In the genomic region with DNA sequence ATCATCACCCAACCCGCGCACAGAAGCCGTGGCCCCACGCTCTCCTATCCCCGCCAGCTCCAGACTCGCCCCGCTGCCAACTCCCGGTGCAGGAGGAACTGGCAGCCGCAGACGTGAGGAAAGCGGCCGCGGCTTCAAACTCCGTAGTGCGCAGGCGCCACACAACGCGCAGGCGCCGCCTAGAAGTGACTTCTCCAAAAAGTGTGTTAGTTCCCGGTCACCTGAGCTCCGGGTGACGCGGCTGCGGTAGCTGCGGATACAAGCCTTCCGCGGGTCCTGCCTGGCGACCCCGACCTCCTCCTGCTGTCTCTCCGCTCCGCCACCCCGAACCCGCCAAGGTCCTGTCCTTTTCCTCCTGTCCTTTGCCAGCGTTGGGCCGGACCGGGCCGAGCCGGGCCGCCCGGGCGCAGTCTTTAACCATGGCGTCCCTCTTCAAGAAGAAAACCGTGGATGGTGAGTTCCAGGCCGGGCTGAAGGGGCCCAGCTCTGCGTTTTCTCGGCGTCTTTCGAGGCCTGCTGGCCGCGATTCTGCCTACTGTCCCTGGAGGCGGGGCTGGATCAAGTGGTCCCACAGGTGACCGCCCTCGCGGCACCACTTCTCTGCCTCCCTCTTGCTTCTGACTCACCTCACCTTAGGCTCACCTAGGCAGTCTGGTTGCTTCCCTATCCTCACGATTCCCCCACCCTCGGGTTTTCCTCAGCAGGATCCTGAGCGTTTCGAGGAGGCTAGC, we compare ENCODE assay signal across 1 cellular context.
TF ChIP-seq lines count a peak whose summit lies in the region.

A gene with protein sequence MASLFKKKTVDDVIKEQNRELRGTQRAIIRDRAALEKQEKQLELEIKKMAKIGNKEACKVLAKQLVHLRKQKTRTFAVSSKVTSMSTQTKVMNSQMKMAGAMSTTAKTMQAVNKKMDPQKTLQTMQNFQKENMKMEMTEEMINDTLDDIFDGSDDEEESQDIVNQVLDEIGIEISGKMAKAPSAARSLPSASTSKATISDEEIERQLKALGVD (plus strand): TSS at position 206 of the 731 bp plus-strand sequence. CDS start 214 bp downstream, at position 420.

TF ChIP-seq in HepG2, 621 proteins besides CTCF, POLR2A, EP300 and RAD21 (continued from another document and continues in another):
- TF ChIP-seq, protein P1, sequence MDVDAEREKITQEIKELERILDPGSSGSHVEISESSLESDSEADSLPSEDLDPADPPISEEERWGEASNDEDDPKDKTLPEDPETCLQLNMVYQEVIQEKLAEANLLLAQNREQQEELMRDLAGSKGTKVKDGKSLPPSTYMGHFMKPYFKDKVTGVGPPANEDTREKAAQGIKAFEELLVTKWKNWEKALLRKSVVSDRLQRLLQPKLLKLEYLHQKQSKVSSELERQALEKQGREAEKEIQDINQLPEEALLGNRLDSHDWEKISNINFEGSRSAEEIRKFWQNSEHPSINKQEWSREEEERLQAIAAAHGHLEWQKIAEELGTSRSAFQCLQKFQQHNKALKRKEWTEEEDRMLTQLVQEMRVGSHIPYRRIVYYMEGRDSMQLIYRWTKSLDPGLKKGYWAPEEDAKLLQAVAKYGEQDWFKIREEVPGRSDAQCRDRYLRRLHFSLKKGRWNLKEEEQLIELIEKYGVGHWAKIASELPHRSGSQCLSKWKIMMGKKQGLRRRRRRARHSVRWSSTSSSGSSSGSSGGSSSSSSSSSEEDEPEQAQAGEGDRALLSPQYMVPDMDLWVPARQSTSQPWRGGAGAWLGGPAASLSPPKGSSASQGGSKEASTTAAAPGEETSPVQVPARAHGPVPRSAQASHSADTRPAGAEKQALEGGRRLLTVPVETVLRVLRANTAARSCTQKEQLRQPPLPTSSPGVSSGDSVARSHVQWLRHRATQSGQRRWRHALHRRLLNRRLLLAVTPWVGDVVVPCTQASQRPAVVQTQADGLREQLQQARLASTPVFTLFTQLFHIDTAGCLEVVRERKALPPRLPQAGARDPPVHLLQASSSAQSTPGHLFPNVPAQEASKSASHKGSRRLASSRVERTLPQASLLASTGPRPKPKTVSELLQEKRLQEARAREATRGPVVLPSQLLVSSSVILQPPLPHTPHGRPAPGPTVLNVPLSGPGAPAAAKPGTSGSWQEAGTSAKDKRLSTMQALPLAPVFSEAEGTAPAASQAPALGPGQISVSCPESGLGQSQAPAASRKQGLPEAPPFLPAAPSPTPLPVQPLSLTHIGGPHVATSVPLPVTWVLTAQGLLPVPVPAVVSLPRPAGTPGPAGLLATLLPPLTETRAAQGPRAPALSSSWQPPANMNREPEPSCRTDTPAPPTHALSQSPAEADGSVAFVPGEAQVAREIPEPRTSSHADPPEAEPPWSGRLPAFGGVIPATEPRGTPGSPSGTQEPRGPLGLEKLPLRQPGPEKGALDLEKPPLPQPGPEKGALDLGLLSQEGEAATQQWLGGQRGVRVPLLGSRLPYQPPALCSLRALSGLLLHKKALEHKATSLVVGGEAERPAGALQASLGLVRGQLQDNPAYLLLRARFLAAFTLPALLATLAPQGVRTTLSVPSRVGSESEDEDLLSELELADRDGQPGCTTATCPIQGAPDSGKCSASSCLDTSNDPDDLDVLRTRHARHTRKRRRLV (CRISPR knock-in tag; IDR thresholded peaks at IDR 0.05): no peak; the same call in 1 of the 2 replicates
- TF ChIP-seq, protein P2, sequence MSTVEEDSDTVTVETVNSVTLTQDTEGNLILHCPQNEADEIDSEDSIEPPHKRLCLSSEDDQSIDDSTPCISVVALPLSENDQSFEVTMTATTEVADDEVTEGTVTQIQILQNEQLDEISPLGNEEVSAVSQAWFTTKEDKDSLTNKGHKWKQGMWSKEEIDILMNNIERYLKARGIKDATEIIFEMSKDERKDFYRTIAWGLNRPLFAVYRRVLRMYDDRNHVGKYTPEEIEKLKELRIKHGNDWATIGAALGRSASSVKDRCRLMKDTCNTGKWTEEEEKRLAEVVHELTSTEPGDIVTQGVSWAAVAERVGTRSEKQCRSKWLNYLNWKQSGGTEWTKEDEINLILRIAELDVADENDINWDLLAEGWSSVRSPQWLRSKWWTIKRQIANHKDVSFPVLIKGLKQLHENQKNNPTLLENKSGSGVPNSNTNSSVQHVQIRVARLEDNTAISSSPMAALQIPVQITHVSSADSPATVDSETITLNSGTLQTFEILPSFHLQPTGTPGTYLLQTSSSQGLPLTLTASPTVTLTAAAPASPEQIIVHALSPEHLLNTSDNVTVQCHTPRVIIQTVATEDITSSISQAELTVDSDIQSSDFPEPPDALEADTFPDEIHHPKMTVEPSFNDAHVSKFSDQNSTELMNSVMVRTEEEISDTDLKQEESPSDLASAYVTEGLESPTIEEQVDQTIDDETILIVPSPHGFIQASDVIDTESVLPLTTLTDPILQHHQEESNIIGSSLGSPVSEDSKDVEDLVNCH (CRISPR knock-in tag; IDR thresholded peaks at IDR 0.05): no peak
- 0 out of 2 replicates have a peak, but pooled peaks have one; percentile 45 for TF ChIP-seq ZNF264 (CRISPR knock-in tag; IDR thresholded peaks at IDR 0.05)
- TF ChIP-seq DPF2 (CRISPR knock-in tag; IDR thresholded peaks at IDR 0.05; ENCODE audit: borderline replicate concordance, low read depth): no peak
- TF ChIP-seq ZNF160 (CRISPR knock-in tag; IDR thresholded peaks at IDR 0.05): no peak
- TF ChIP-seq, protein P3, sequence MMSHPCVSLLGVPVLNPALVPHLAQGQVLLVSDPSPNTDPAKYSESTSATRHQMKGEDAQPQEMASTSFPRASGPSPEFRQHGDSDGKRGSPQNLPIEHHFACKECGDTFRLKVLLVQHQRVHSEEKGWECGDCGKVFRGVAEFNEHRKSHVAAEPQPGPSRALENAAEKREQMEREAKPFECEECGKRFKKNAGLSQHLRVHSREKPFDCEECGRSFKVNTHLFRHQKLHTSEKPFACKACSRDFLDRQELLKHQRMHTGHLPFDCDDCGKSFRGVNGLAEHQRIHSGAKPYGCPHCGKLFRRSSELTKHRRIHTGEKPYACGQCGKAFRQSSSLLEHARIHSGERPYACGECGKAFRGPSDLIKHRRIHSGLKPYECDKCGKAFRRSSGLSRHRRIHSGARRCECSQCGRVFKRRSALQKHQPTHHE (CRISPR knock-in tag; IDR thresholded peaks at IDR 0.05; ENCODE audit: borderline replicate concordance): no peak
- TF ChIP-seq ZNF660 (CRISPR knock-in tag; IDR thresholded peaks at IDR 0.05; ENCODE audit: borderline replicate concordance, low read depth): no peak
- TF ChIP-seq, protein P4, sequence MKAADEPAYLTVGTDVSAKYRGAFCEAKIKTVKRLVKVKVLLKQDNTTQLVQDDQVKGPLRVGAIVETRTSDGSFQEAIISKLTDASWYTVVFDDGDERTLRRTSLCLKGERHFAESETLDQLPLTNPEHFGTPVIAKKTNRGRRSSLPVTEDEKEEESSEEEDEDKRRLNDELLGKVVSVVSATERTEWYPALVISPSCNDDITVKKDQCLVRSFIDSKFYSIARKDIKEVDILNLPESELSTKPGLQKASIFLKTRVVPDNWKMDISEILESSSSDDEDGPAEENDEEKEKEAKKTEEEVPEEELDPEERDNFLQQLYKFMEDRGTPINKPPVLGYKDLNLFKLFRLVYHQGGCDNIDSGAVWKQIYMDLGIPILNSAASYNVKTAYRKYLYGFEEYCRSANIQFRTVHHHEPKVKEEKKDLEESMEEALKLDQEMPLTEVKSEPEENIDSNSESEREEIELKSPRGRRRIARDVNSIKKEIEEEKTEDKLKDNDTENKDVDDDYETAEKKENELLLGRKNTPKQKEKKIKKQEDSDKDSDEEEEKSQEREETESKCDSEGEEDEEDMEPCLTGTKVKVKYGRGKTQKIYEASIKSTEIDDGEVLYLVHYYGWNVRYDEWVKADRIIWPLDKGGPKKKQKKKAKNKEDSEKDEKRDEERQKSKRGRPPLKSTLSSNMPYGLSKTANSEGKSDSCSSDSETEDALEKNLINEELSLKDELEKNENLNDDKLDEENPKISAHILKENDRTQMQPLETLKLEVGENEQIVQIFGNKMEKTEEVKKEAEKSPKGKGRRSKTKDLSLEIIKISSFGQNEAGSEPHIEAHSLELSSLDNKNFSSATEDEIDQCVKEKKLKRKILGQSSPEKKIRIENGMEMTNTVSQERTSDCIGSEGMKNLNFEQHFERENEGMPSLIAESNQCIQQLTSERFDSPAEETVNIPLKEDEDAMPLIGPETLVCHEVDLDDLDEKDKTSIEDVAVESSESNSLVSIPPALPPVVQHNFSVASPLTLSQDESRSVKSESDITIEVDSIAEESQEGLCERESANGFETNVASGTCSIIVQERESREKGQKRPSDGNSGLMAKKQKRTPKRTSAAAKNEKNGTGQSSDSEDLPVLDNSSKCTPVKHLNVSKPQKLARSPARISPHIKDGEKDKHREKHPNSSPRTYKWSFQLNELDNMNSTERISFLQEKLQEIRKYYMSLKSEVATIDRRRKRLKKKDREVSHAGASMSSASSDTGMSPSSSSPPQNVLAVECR (CRISPR knock-in tag; IDR thresholded peaks at IDR 0.05; ENCODE audit: borderline replicate concordance): peak; percentile 79
- no peak for TF ChIP-seq PHF5A (CRISPR knock-in tag; IDR thresholded peaks at IDR 0.05; ENCODE audit: low read depth, unreplicated experiment)
- no peak for TF ChIP-seq ZNF468 (CRISPR knock-in tag; IDR thresholded peaks at IDR 0.05)
- TF ChIP-seq, protein P5, sequence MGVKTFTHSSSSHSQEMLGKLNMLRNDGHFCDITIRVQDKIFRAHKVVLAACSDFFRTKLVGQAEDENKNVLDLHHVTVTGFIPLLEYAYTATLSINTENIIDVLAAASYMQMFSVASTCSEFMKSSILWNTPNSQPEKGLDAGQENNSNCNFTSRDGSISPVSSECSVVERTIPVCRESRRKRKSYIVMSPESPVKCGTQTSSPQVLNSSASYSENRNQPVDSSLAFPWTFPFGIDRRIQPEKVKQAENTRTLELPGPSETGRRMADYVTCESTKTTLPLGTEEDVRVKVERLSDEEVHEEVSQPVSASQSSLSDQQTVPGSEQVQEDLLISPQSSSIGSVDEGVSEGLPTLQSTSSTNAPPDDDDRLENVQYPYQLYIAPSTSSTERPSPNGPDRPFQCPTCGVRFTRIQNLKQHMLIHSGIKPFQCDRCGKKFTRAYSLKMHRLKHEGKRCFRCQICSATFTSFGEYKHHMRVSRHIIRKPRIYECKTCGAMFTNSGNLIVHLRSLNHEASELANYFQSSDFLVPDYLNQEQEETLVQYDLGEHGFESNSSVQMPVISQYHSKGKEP (CRISPR knock-in tag; IDR thresholded peaks at IDR 0.05): no peak
- TF ChIP-seq PTBP1 (IDR thresholded peaks at IDR 0.05; ENCODE audit: low read depth, low read length, poor library complexity, severe bottlenecking): no peak
- TF ChIP-seq ETV6 (CRISPR knock-in tag; conservative IDR thresholded peaks at IDR 0.05): no peak
- peak; percentile 83 for TF ChIP-seq GABPB1 (CRISPR knock-in tag; IDR thresholded peaks at IDR 0.05)
- TF ChIP-seq ZNF383 (CRISPR knock-in tag; IDR thresholded peaks at IDR 0.05; ENCODE audit: borderline replicate concordance): no peak
- no peak for TF ChIP-seq TOE1 (CRISPR knock-in tag; IDR thresholded peaks at IDR 0.05)
- TF ChIP-seq RBM39 (IDR thresholded peaks at IDR 0.05; ENCODE audit: low read depth, low read length, poor library complexity, severe bottlenecking): peak; percentile 39
- no peak for TF ChIP-seq SETDB1 (CRISPR knock-in tag; IDR thresholded peaks at IDR 0.05; ENCODE audit: borderline replicate concordance)
- no peak for TF ChIP-seq ZNF549 (CRISPR knock-in tag; IDR thresholded peaks at IDR 0.05)
- TF ChIP-seq YEATS4 (CRISPR knock-in tag; IDR thresholded peaks at IDR 0.05; ENCODE audit: borderline replicate concordance): peak; percentile 71
- TF ChIP-seq, protein P6, sequence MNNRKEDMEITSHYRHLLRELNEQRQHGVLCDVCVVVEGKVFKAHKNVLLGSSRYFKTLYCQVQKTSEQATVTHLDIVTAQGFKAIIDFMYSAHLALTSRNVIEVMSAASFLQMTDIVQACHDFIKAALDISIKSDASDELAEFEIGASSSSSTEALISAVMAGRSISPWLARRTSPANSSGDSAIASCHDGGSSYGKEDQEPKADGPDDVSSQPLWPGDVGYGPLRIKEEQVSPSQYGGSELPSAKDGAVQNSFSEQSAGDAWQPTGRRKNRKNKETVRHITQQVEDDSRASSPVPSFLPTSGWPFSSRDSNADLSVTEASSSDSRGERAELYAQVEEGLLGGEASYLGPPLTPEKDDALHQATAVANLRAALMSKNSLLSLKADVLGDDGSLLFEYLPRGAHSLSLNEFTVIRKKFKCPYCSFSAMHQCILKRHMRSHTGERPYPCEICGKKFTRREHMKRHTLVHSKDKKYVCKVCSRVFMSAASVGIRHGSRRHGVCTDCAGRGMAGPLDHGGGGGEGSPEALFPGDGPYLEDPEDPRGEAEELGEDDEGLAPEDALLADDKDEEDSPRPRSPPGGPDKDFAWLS (CRISPR knock-in tag; IDR thresholded peaks at IDR 0.05; ENCODE audit: borderline replicate concordance): no peak
- TF ChIP-seq ZNF569 (CRISPR knock-in tag; IDR thresholded peaks at IDR 0.05; ENCODE audit: borderline replicate concordance): no peak
- TF ChIP-seq ZNF329 (CRISPR knock-in tag; IDR thresholded peaks at IDR 0.05; ENCODE audit: low read depth): no peak
- no peak for TF ChIP-seq SP140L (CRISPR knock-in tag; IDR thresholded peaks at IDR 0.05; ENCODE audit: borderline replicate concordance)
- no peak for TF ChIP-seq JDP2 (CRISPR knock-in tag; IDR thresholded peaks at IDR 0.05; ENCODE audit: borderline replicate concordance)
- TF ChIP-seq, protein P7, sequence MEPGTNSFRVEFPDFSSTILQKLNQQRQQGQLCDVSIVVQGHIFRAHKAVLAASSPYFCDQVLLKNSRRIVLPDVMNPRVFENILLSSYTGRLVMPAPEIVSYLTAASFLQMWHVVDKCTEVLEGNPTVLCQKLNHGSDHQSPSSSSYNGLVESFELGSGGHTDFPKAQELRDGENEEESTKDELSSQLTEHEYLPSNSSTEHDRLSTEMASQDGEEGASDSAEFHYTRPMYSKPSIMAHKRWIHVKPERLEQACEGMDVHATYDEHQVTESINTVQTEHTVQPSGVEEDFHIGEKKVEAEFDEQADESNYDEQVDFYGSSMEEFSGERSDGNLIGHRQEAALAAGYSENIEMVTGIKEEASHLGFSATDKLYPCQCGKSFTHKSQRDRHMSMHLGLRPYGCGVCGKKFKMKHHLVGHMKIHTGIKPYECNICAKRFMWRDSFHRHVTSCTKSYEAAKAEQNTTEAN (CRISPR knock-in tag; conservative IDR thresholded peaks at IDR 0.05): peak; percentile 51; the same call in 1 of the 2 replicates
- no peak for TF ChIP-seq KDM6A (CRISPR knock-in tag; IDR thresholded peaks at IDR 0.05; ENCODE audit: low read depth)
- TF ChIP-seq, protein P8, sequence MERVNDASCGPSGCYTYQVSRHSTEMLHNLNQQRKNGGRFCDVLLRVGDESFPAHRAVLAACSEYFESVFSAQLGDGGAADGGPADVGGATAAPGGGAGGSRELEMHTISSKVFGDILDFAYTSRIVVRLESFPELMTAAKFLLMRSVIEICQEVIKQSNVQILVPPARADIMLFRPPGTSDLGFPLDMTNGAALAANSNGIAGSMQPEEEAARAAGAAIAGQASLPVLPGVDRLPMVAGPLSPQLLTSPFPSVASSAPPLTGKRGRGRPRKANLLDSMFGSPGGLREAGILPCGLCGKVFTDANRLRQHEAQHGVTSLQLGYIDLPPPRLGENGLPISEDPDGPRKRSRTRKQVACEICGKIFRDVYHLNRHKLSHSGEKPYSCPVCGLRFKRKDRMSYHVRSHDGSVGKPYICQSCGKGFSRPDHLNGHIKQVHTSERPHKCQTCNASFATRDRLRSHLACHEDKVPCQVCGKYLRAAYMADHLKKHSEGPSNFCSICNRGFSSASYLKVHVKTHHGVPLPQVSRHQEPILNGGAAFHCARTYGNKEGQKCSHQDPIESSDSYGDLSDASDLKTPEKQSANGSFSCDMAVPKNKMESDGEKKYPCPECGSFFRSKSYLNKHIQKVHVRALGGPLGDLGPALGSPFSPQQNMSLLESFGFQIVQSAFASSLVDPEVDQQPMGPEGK (CRISPR knock-in tag; IDR thresholded peaks at IDR 0.05): no peak
- TF ChIP-seq ZNF232 (CRISPR knock-in tag; IDR thresholded peaks at IDR 0.05; ENCODE audit: borderline replicate concordance): peak; percentile 27; the same call in 1 of the 2 replicates
- TF ChIP-seq ZMAT3 (CRISPR knock-in tag; conservative IDR thresholded peaks at IDR 0.05): peak; percentile 82; the same call in 1 of the 2 replicates
